Comparison of ENCODE assay signal across 9 cellular contexts in genomic region chr13:50843256-50844043, GRCh38. TPM values are rescaled to one million over a fixed set of nuclear protein-coding genes. Genes with fewer than 3 reads are reported as not detected.
DNase-seq lines count a peak whose midpoint lies in the region; ATAC-seq and TF ChIP-seq lines count a peak whose summit lies in the region.
"Had no signal": no experiment of that assay in that cellular context is flagged by ENCODE, and none has a peak within 500 bp of the region (broad histone marks: within the 10 kb centered on the region; RNA-seq: fewer than 3 reads in every experiment).

DLEU7 (minus strand) TSS chr13:50843692; CDS start chr13:50843646, 46 bp downstream.

- no peaks in the 10 kb centered on the region for H3K36me3 ChIP-seq in ascending aorta
- H3K36me3 ChIP-seq in iPS DF 6.9 (ENCODE audit: control insufficient read depth, insufficient read depth, low read length), result no peaks in the 10 kb centered on the region

- H3K4me1 Mint-ChIP-seq in CD14-positive monocyte (peaks cover 25% of the 10 kb centered on the region), progenitor cell of endocrine pancreas (ENCODE audit: low read depth) (peaks cover 3% of the 10 kb centered on the region)

- DNase-seq in CD14-positive monocyte (ENCODE audit: low spot score), result no peak
- DNase-seq in ascending aorta (ENCODE audit: low spot score in 2 of 2), result no peak
- DNase-seq in iPS DF 6.9 (ENCODE audit: low read depth, low spot score), result no peak
- DNase-seq in progenitor cell of endocrine pancreas (ENCODE audit: low spot score, unreplicated experiment), result peak; percentile 25
- DNase-seq in NCI-H82 treated with DMSO at 0.1 percent for 48 hours (lab: John Stamatoyannopoulos, UW; ENCODE audit: unreplicated experiment), result no peak
- DNase-seq in midbrain (lab: John Stamatoyannopoulos, UW), result no peak

- H3K4me3 Mint-ChIP-seq in CD14-positive monocyte (peak within 1 kb of the TSS; percentile 72 to 84), progenitor cell of endocrine pancreas (ENCODE audit: low read depth) (peak within 1 kb of the TSS; percentile 67)

- H3K27me3 Mint-ChIP-seq in CD14-positive monocyte (ENCODE audit: low read depth in 3 of 3) (peaks cover 7 to 18% (median 8%) of the 10 kb centered on the region in 3 donors), progenitor cell of endocrine pancreas (peaks cover 55% of the 10 kb centered on the region)

- H3K4me3 ChIP-seq in ascending aorta (peak within 1 kb of the TSS; percentile 41 to 58), iPS DF 6.9 (ENCODE audit: low read length) (peak within 1 kb of the TSS; percentile 45; the same call in 1 of the 2 replicates)
- H3K4me3 ChIP-seq: BLaER1 treated with 17β-estradiol and CSF1 and Interleukin-3, amounts not matched to agents 10 nM and 100 nM had no signal

- no peaks in the 10 kb centered on the region for H3K9me3 ChIP-seq in ascending aorta
- H3K9me3 ChIP-seq in iPS DF 6.9 (ENCODE audit: control insufficient read depth, insufficient read depth, low read length), result no peaks in the 10 kb centered on the region

- intact Hi-C loops in CD14-positive monocyte (cut with micrococcal nuclease), result no loop called here
- intact Hi-C loops in ascending aorta (cut with DNase I), result no loop called here

- no peak for ATAC-seq in HG02970 (IDR thresholded peaks at IDR 0.05; ENCODE audit: low FRiP score, unreplicated experiment)
- ATAC-seq in HG02798 (IDR thresholded peaks at IDR 0.05; ENCODE audit: poor library complexity, unreplicated experiment), result no peak

- peak within 1 kb of the TSS in 1 of 7 donors; percentile 55 for H3K27ac Mint-ChIP-seq in CD14-positive monocyte
- H3K27ac Mint-ChIP-seq in progenitor cell of endocrine pancreas, result peak within 1 kb of the TSS; percentile 15

- H3K36me3 Mint-ChIP-seq in CD14-positive monocyte (peaks cover 4 to 9% of the 10 kb centered on the region in 2 donors), progenitor cell of endocrine pancreas (ENCODE audit: insufficient read depth) (no peaks in the 10 kb centered on the region)

- no CpG with 5 or more reads among the region's 78 CpGs for WGBS in iPS DF 6.9 (ENCODE audit: insufficient coverage, insufficient read length)

- no peak within 1 kb of the TSS for H3K27ac ChIP-seq in ascending aorta
- H3K27ac ChIP-seq in iPS DF 6.9 (ENCODE audit: low read length), result no peak within 1 kb of the TSS
- H3K27ac ChIP-seq: BLaER1 treated with 17β-estradiol and CSF1 and Interleukin-3, amounts not matched to agents 10 nM and 100 nM had no signal

- peaks cover 6 to 20% of the 10 kb centered on the region in 2 donors for H3K4me1 ChIP-seq in ascending aorta
- peaks cover 2% of the 10 kb centered on the region; the same call in 1 of the 2 replicates for H3K4me1 ChIP-seq in iPS DF 6.9 (ENCODE audit: control insufficient read depth, insufficient read depth, low read length)

- peaks cover 0 to 5% (median 1%) of the 10 kb centered on the region in 7 donors for H3K9me3 Mint-ChIP-seq in CD14-positive monocyte
- H3K9me3 Mint-ChIP-seq in progenitor cell of endocrine pancreas (ENCODE audit: low read depth), result no peaks in the 10 kb centered on the region

- H3K27me3 ChIP-seq in ascending aorta, result no peaks in the 10 kb centered on the region
- H3K27me3 ChIP-seq in iPS DF 6.9 (ENCODE audit: control insufficient read depth, insufficient read depth, low read length), result no peaks in the 10 kb centered on the region; the same call in none of the 2 replicates
- H3K27me3 ChIP-seq: BLaER1 treated with 17β-estradiol and CSF1 and Interleukin-3, amounts not matched to agents 10 nM and 100 nM had no signal

- TF ChIP-seq CTCF in CD14-positive monocyte (IDR thresholded peaks at IDR 0.05), result no peak
- TF ChIP-seq CTCF in ascending aorta (IDR thresholded peaks at IDR 0.05), result no peak
- no peak for TF ChIP-seq CTCF in progenitor cell of endocrine pancreas (IDR thresholded peaks at IDR 0.05; ENCODE audit: unreplicated experiment)

RNA-seq across cellular contexts. Expression of gene DLEU7, which starts in this region (rescaled TPM):
- polyA plus RNA-seq in CD14-positive monocyte, result 10 to 100 TPM; 13.0 to 16.1 TPM
- total RNA-seq in ascending aorta (not detected), progenitor cell of endocrine pancreas (0.50 and 0.93 TPM in 2 replicates)

Comparison
In these comparisons a context has a peak if more than half of its experiments do, and no peak if none do; other contexts are left out.
1. Peak in DNase-seq in progenitor cell of endocrine pancreas; RNA of the gene not detected or under 1 TPM.